In genomic region chr7:76515999-76516443, GRCh38 we compare ENCODE assay signal across 10 cellular contexts. TPM values are rescaled to one million over a fixed set of nuclear protein-coding genes. Genes with fewer than 3 reads are reported as not detected.
DNase-seq lines count a peak whose midpoint lies in the region; ATAC-seq and TF ChIP-seq lines count a peak whose summit lies in the region.
"Had no signal": no experiment of that assay in that cellular context is flagged by ENCODE, and none has a peak within 500 bp of the region (broad histone marks: within the 10 kb centered on the region; RNA-seq: fewer than 3 reads in every experiment).

No MANE protein-coding gene starts in this region.

- H3K79me2 ChIP-seq in SU-DHL-6 (ENCODE audit: insufficient read depth, low read length) = no peaks in the 10 kb centered on the region

- no peak overlapping the region for H3K9ac ChIP-seq in SU-DHL-6 (ENCODE audit: low read length)

- no peaks in the 10 kb centered on the region for H3K27me3 ChIP-seq in SU-DHL-6 (ENCODE audit: low read length)
- H3K27me3 ChIP-seq in upper lobe of right lung = no peaks in the 10 kb centered on the region

- H3K36me3 ChIP-seq in SU-DHL-6 (ENCODE audit: low read length) (no peaks in the 10 kb centered on the region), upper lobe of right lung (no peaks in the 10 kb centered on the region)

- H3K4me1 ChIP-seq in upper lobe of right lung = peaks cover 8% of the 10 kb centered on the region

- no peaks in the 10 kb centered on the region for H3F3A ChIP-seq in SU-DHL-6 (ENCODE audit: insufficient read depth)

- TF ChIP-seq CTCF in SU-DHL-6 (IDR thresholded peaks at IDR 0.05; ENCODE audit: insufficient read depth, low read length, poor library complexity, severe bottlenecking) (peak; percentile 34), glutamatergic neuron (IDR thresholded peaks at IDR 0.05; ENCODE audit: partially characterized antibody, unreplicated experiment) (peak; percentile 69), upper lobe of right lung (IDR thresholded peaks at IDR 0.05) (peak; percentile 90)

- peaks cover 3% of the 10 kb centered on the region for H3K9me3 Mint-ChIP-seq in glutamatergic neuron (ENCODE audit: unreplicated experiment)
- H3K9me3 Mint-ChIP-seq: dendritic cell treated with granulocyte-macrophage colony-stimulating factor and Interleukin-4, amounts not matched to agents 40 ng/mL and 50 ng/mL, for 4 days had no signal

- no peak overlapping the region for H3K4me2 ChIP-seq in SU-DHL-6 (ENCODE audit: low read depth, low read length, poor library complexity, severe bottlenecking)

- no peaks in the 10 kb centered on the region for H3K9me2 ChIP-seq in SU-DHL-6 (replicated peaks; ENCODE audit: insufficient read depth, low read length)

- H3K4me3 Mint-ChIP-seq in glutamatergic neuron (ENCODE audit: unreplicated experiment) = no peak overlapping the region
- H3K4me3 Mint-ChIP-seq: dendritic cell treated with granulocyte-macrophage colony-stimulating factor and Interleukin-4, amounts not matched to agents 40 ng/mL and 50 ng/mL, for 4 days had no signal

- ATAC-seq in upper lobe of right lung = peak; percentile 72
- ATAC-seq in HG03139 (IDR thresholded peaks at IDR 0.05; ENCODE audit: unreplicated experiment) = no peak

- no peaks in the 10 kb centered on the region for H4K20me1 ChIP-seq in SU-DHL-6 (ENCODE audit: low read depth, low read length)

- DNase-seq in stimulated activated naive CD4-positive, alpha-beta T cell (lab: John Stamatoyannopoulos, UW) = peak in 4 of 6 experiments; percentile 10 to 51 (median 39)
- no peak for DNase-seq in stimulated activated naive CD4-positive, alpha-beta T cell treated with Interleukin-2 at 50 U/mL for 16 hours (lab: John Stamatoyannopoulos, UW)
- DNase-seq in glutamatergic neuron (peak; percentile 84), upper lobe of right lung (peak; percentile 85), foreskin melanocyte (no peak), NCI-H774 (lab: John Stamatoyannopoulos, UW) (no peak)

- H3K9me3 ChIP-seq in SU-DHL-6 (ENCODE audit: insufficient read depth, low read length) = no peaks in the 10 kb centered on the region
- no peaks in the 10 kb centered on the region for H3K9me3 ChIP-seq in upper lobe of right lung

- H2AFZ ChIP-seq in SU-DHL-6 (ENCODE audit: low read depth, low read length, severe bottlenecking) = no peak overlapping the region

- H3K4me3 ChIP-seq in SU-DHL-6 (ENCODE audit: insufficient read depth, low read length, poor library complexity, severe bottlenecking) = no peak overlapping the region
- H3K4me3 ChIP-seq in upper lobe of right lung = no peak overlapping the region
- H3K4me3 ChIP-seq: skin epidermis had no signal

- no peak overlapping the region for H3K27ac Mint-ChIP-seq in glutamatergic neuron (ENCODE audit: unreplicated experiment)
- H3K27ac Mint-ChIP-seq: dendritic cell treated with granulocyte-macrophage colony-stimulating factor and Interleukin-4, amounts not matched to agents 40 ng/mL and 50 ng/mL, for 4 days had no signal

- H3K27me3 Mint-ChIP-seq in glutamatergic neuron (ENCODE audit: unreplicated experiment) = peaks cover 2% of the 10 kb centered on the region
- H3K27me3 Mint-ChIP-seq: dendritic cell treated with granulocyte-macrophage colony-stimulating factor and Interleukin-4, amounts not matched to agents 40 ng/mL and 50 ng/mL, for 4 days had no signal

- H3K27ac ChIP-seq in SU-DHL-6 (ENCODE audit: low read depth, low read length) (no peak overlapping the region), upper lobe of right lung (no peak overlapping the region)
- H3K27ac ChIP-seq: skin epidermis had no signal

- no peaks in the 10 kb centered on the region for H3K36me3 Mint-ChIP-seq in glutamatergic neuron (ENCODE audit: unreplicated experiment)

- intact Hi-C loops in upper lobe of right lung (cut with DNase I) = no loop called here

- H3K4me1 Mint-ChIP-seq in glutamatergic neuron (ENCODE audit: low read depth, unreplicated experiment) = no peaks in the 10 kb centered on the region

RNA-seq across cellular contexts. Expression of gene UPK3B, which starts 5.7 kb away (rescaled TPM):
- total RNA-seq in glutamatergic neuron (ENCODE audit: unreplicated experiment) = 6.5 TPM
- total RNA-seq in upper lobe of right lung = 25.2 TPM

RNA-seq across cellular contexts. Expression of gene SPDYE16, which starts 27.1 kb away (rescaled TPM):
- total RNA-seq in glutamatergic neuron (ENCODE audit: unreplicated experiment) = 0.20 TPM
- total RNA-seq in upper lobe of right lung = 0.90 TPM

RNA-seq across cellular contexts. Expression of gene DTX2, which starts 54.5 kb away (rescaled TPM):
- 23.3 TPM for total RNA-seq in glutamatergic neuron (ENCODE audit: unreplicated experiment)
- total RNA-seq in upper lobe of right lung = 25.6 TPM

Comparison
In these comparisons a context has a peak if more than half of its experiments do, and no peak if none do; other contexts are left out.
1. DNase-seq: peak in stimulated activated naive CD4-positive, alpha-beta T cell (4 of 6), glutamatergic neuron (single experiment) and upper lobe of right lung (single experiment); none in stimulated activated naive CD4-positive, alpha-beta T cell treated with Interleukin-2 at 50 U/mL for 16 hours (single experiment), foreskin melanocyte (single experiment) and NCI-H774 (single experiment).
2. CTCF ChIP-seq: peak in every context shown above with its lines; median percentile 90 in upper lobe of right lung; 69 in glutamatergic neuron; 34 in SU-DHL-6.